ENCODE assay signal across 12 cellular contexts in the genomic region with DNA sequence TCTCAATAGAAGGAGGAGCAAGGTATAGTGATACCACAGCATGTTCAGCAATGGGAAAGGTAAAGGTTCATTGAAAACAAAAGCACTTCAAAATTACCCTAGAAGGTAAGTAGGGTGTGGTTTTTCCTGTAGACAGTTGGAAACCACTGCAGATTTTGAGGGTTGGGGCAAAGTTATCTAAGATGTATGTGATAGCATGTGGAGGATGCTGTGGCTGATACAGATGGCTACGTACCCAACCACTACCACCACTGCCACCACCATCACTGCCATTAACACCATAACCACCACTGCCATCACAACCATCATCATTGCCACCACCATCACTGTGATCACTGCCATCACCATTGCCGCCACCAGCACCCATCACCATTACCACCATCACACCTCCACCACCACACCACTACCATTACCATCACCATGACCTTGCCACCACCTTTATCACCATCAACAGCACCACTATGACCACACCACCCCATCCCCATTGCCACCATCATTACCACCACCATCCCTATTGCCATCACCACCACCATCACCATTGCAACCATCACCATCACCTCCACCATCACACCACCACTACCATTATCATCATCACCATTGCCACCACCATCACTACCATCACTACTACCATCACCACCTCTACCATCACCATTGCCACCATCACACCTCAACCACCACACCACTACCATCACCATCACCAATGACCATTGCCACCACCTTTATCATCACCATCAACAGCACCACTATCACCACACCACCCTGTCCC. TPM values are rescaled to one million over a fixed set of nuclear protein-coding genes. Genes with fewer than 3 reads are reported as not detected.
DNase-seq lines count a peak whose midpoint lies in the region; ATAC-seq and TF ChIP-seq lines count a peak whose summit lies in the region.
"Had no signal": no experiment of that assay in that cellular context is flagged by ENCODE, and none has a peak within 500 bp of the region (broad histone marks: within the 10 kb centered on the region; RNA-seq: fewer than 3 reads in every experiment).

No MANE protein-coding gene starts in this region.

- peak overlapping the region; percentile 42 to 97 (median 93) for H3K4me3 Mint-ChIP-seq in CD8-positive, alpha-beta memory T cell
- H3K4me3 Mint-ChIP-seq in IgD-negative memory B cell (peak overlapping the region; percentile 53 to 99 (median 85)), brain (peak overlapping the region; percentile 3 to 91 (median 89)), nephron (peak overlapping the region; percentile 90 to 95 (median 93))

- TF ChIP-seq CTCF in brain (conservative IDR thresholded peaks at IDR 0.05): no peak
- no peak for TF ChIP-seq CTCF in nephron (IDR thresholded peaks at IDR 0.05; ENCODE audit: unreplicated experiment in 3 of 3)

- H3K36me3 ChIP-seq in CD8-positive, alpha-beta memory T cell (ENCODE audit: insufficient read depth, low read length): no peaks in the 10 kb centered on the region

- POLR2A ChIA-PET in CD8-positive, alpha-beta memory T cell (lab: Charles Lee): interaction anchor here (4.7 kb wide), 1 partner anchor 21 kb away, joined by 54 read pairs; no protein-coding TSS in a partner anchor

- H3K4me1 Mint-ChIP-seq in CD8-positive, alpha-beta memory T cell: peaks cover 40 to 46% (median 45%) of the 10 kb centered on the region in 3 donors
- peaks cover 27 to 35% (median 34%) of the 10 kb centered on the region in 3 donors for H3K4me1 Mint-ChIP-seq in IgD-negative memory B cell
- peaks cover 34% of the 10 kb centered on the region for H3K4me1 Mint-ChIP-seq in brain
- peaks cover 18% of the 10 kb centered on the region for H3K4me1 Mint-ChIP-seq in nephron

- CTCF ChIA-PET in CD8-positive, alpha-beta memory T cell (lab: Charles Lee): interaction anchor here (0.9 to 7.6 kb wide), 4 partner anchors 11 to 27 kb away, joined by 3 to 66 read pairs (median 32); a partner anchor contains a TSS

- peak in 4 of 5 donors; percentile 40 to 78 (median 64) for DNase-seq in CD8-positive, alpha-beta memory T cell
- no peak for DNase-seq in SHP77 (lab: John Stamatoyannopoulos, UW)
- DNase-seq in GDM1 (lab: John Stamatoyannopoulos, UW): no peak
- DNase-seq: activated T-cell treated with anti-CD3 and anti-CD28 coated beads, Interleukin-2, amount 50 U/mL, for 1 hour; DMS79 treated with DMSO at 0.1 percent for 48 hours; NCI-H1105 had no signal

- H3K27ac Mint-ChIP-seq in CD8-positive, alpha-beta memory T cell: peak overlapping the region; percentile 78 to 97 (median 93)
- peak overlapping the region; percentile 31 to 93 (median 89) for H3K27ac Mint-ChIP-seq in IgD-negative memory B cell
- H3K27ac Mint-ChIP-seq in brain: peak overlapping the region in 2 of 5 experiments; percentile 87 to 96
- peak overlapping the region in 2 of 3 experiments; percentile 32 to 36 for H3K27ac Mint-ChIP-seq in nephron

- peaks cover 0 to 12% (median 8%) of the 10 kb centered on the region in 5 donors for H3K9me3 Mint-ChIP-seq in CD8-positive, alpha-beta memory T cell
- H3K9me3 Mint-ChIP-seq in IgD-negative memory B cell (peaks cover 0 to 5% (median 1%) of the 10 kb centered on the region in 3 donors), brain (peaks cover 0 to 13% (median 4%) of the 10 kb centered on the region in 5 experiments), nephron (no peaks in the 10 kb centered on the region)

- peaks cover 0 to 4% of the 10 kb centered on the region in 2 donors for H3K27me3 Mint-ChIP-seq in CD8-positive, alpha-beta memory T cell
- H3K27me3 Mint-ChIP-seq in IgD-negative memory B cell (no peaks in the 10 kb centered on the region), brain (peaks cover 10% of the 10 kb centered on the region), nephron (ENCODE audit: low read depth) (peaks cover 3% of the 10 kb centered on the region)

- peak overlapping the region; percentile 0 for H3K4me3 ChIP-seq in CD8-positive, alpha-beta memory T cell (ENCODE audit: low read length)
- H3K4me3 ChIP-seq: mucosa of descending colon, skin epidermis had no signal

- H3K27ac ChIP-seq in CD8-positive, alpha-beta memory T cell (ENCODE audit: low read depth, low read length): no peak overlapping the region

- no peak for ATAC-seq in GM18873 (IDR thresholded peaks at IDR 0.05; ENCODE audit: low FRiP score, unreplicated experiment)
- ATAC-seq: mucosa of descending colon had no signal

- peaks cover 6 to 18% (median 17%) of the 10 kb centered on the region in 3 donors for H3K36me3 Mint-ChIP-seq in CD8-positive, alpha-beta memory T cell
- H3K36me3 Mint-ChIP-seq in IgD-negative memory B cell: peaks cover 12% of the 10 kb centered on the region
- peaks cover 42% of the 10 kb centered on the region for H3K36me3 Mint-ChIP-seq in brain
- peaks cover 41% of the 10 kb centered on the region for H3K36me3 Mint-ChIP-seq in nephron (ENCODE audit: low read depth)

- peaks cover 6% of the 10 kb centered on the region for H3K9me3 ChIP-seq in CD8-positive, alpha-beta memory T cell (ENCODE audit: low read length)
- H3K9me3 ChIP-seq: mucosa of descending colon had no signal

- H3K27me3 ChIP-seq in CD8-positive, alpha-beta memory T cell (ENCODE audit: insufficient read depth, low read length, poor library complexity, severe bottlenecking): no peaks in the 10 kb centered on the region

- H3K4me1 ChIP-seq in CD8-positive, alpha-beta memory T cell (ENCODE audit: insufficient read depth, low read length): peaks cover 29% of the 10 kb centered on the region

RNA-seq across cellular contexts. Expression of a gene that starts 3.7 kb away (rescaled TPM):
- total RNA-seq in CD8-positive, alpha-beta memory T cell: 1,000 to 10,000 TPM; 1,121 to 1,125 TPM
- 4,836 TPM for polyA plus RNA-seq in CD8-positive, alpha-beta memory T cell
- polyA plus RNA-seq in IgD-negative memory B cell: 6,394 TPM
- 4,172 TPM for polyA plus RNA-seq in brain (ENCODE audit: insufficient read depth, low read depth, low replicate concordance)

RNA-seq across cellular contexts. Expression of a gene that starts 28.2 kb away (rescaled TPM):
- 10 to 100 TPM; 20.3 to 20.8 TPM for total RNA-seq in CD8-positive, alpha-beta memory T cell
- polyA plus RNA-seq in CD8-positive, alpha-beta memory T cell: 36.6 TPM
- polyA plus RNA-seq in IgD-negative memory B cell (5.7 TPM), brain (ENCODE audit: insufficient read depth, low read depth, low replicate concordance) (0.90 TPM)

Comparison
In these comparisons a context has a peak if more than half of its experiments do, and no peak if none do; other contexts are left out.
1. DNase-seq: peak in CD8-positive, alpha-beta memory T cell (4 of 5); none in SHP77 (0 of 2) and GDM1 (single experiment).
2. Peak in every context shown above with its lines, with median percentiles within 50 percentile points of each other: H3K4me3 Mint-ChIP-seq.